Comparison of ENCODE assay signal across 23 cellular contexts in the genomic region with DNA sequence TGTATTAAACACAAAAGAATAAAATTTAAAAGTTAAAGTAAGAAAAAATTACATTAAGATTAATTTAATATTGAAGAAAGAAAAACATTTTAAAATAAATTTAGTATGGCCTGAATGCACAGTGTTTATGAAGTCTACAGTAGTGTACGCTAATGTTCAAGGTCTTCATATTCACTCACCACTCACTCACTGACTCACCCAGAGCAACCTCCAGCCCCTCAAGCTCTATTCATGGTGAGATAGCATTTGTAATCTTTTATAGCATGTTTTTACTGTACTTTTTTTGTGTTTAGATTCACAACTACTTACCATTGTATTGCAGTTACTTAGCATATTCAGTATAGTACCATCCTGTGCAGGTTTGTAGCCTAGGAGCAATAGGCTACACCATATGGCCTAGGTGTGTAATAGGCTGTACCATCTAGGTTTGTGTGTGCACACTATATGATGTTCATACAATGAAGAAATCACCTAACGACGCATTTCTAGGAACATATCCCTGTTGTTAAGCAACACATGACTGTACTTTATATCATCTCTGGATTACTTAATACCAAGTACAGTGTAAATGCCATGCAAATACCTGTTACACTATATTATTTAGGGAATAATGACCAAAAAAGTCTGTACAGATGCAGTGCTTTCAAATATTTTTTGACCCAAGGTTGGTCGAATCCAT.
"Had no signal": no experiment of that assay in that cellular context is flagged by ENCODE, and none has a peak within 500 bp of the region (broad histone marks: within the 10 kb centered on the region; RNA-seq: fewer than 3 reads in every experiment).

No MANE protein-coding gene starts in this region.

- DNase-seq: activated B cell treated with CpG ODN at 0.5 μM for 24 hours; activated CD4-positive, alpha-beta T cell treated with anti-CD3 and anti-CD28 coated beads for 36 hours; activated CD4-positive, alpha-beta T cell treated with anti-CD3 and anti-CD28 coated beads, Interleukin-2, amount 50 U/mL, for 48 hours; activated CD8-positive, alpha-beta memory T cell treated with anti-CD3 and anti-CD28 coated beads, Interleukin-2, amount 50 U/mL, for 48 hours; activated gamma-delta T cell; activated naive CD4-positive, alpha-beta T cell treated with anti-CD3 and anti-CD28 coated beads, Interleukin-2, amount 50 U/mL, for 16 hours; activated T-cell treated with anti-CD3 and anti-CD28 coated beads, Interleukin-2, amount 50 U/mL, for 72 hours; aorta; brain microvascular endothelial cell; foreskin fibroblast; left ventricle myocardium superior; midbrain; ovary; psoas muscle; right cardiac atrium; stimulated activated CD4-positive, alpha-beta T cell treated with anti-CD3 and anti-CD28 coated beads, Interleukin-12 subunit alpha, Interleukin-12 subunit beta, amount 100 ng/mL, for 4 hours; stimulated activated CD4-positive, alpha-beta T cell treated with anti-CD3 and anti-CD28 coated beads, Interleukin-1b, Interleukin-23, amount 100 ng/mL, for 48 hours; stimulated activated naive CD8-positive, alpha-beta T cell treated with anti-CD3 and anti-CD28 coated beads, Interleukin-15, amount 100 ng/mL, for 72 hours; T-helper 1 cell; tibial artery had no signal

- H3K36me3 ChIP-seq: ovary had no signal

- H3K4me3 ChIP-seq: hepatocyte, ovary, psoas muscle, tibial artery had no signal

- H3K27me3 ChIP-seq: brain microvascular endothelial cell, hepatocyte, ovary, tibial artery had no signal

- ATAC-seq: activated T-cell treated with anti-CD3 and anti-CD28 coated beads, Interleukin-2, amount 50 U/mL, for 72 hours; natural killer cell treated with Interleukin-12 subunit alpha and Interleukin-12 subunit beta and Interleukin-15 and Interleukin-18, amount 100 ng/mL, for 72 hours; psoas muscle; right cardiac atrium; stimulated activated effector memory CD8-positive, alpha-beta T cell treated with anti-CD3 and anti-CD28 coated beads, Interleukin-12 subunit alpha, Interleukin-12 subunit beta, amount 100 ng/mL, for 72 hours; stimulated activated naive CD8-positive, alpha-beta T cell treated with anti-CD3 and anti-CD28 coated beads, Interleukin-15, amount 100 ng/mL, for 72 hours had no signal

- H3K27ac ChIP-seq: brain microvascular endothelial cell, hepatocyte, ovary, psoas muscle had no signal

- H2AFZ ChIP-seq: hepatocyte had no signal

- H3K9me3 ChIP-seq: ovary, psoas muscle, tibial artery had no signal

- H3K4me2 ChIP-seq: hepatocyte had no signal
